Comparison of ENCODE assay signal across 1 cellular context in genomic region chr10:21749788-21750187, GRCh38.
TF ChIP-seq lines count a peak whose summit lies in the region.

No MANE protein-coding gene starts in this region.

TF ChIP-seq in HCT116, 20 proteins besides CTCF, POLR2A, EP300 and RAD21:
- no peak for TF ChIP-seq ZBTB33 (IDR thresholded peaks at IDR 0.05; ENCODE audit: extremely low read depth, insufficient replicate concordance, low read length)
- no peak for TF ChIP-seq ATF3 (IDR thresholded peaks at IDR 0.05)
- no peak for TF ChIP-seq POLR2AphosphoS5 (IDR thresholded peaks at IDR 0.05; ENCODE audit: low read depth, low read length)
- TF ChIP-seq CBX3 (IDR thresholded peaks at IDR 0.05; ENCODE audit: low read depth), result no peak
- no peak for TF ChIP-seq FOSL1 (IDR thresholded peaks at IDR 0.05; ENCODE audit: low read depth)
- no peak for TF ChIP-seq ZFX (IDR thresholded peaks at IDR 0.05)
- no peak for TF ChIP-seq REST (IDR thresholded peaks at IDR 0.05; ENCODE audit: low read depth)
- TF ChIP-seq SRF (IDR thresholded peaks at IDR 0.05; ENCODE audit: low read depth), result no peak
- no peak for TF ChIP-seq SP1 (IDR thresholded peaks at IDR 0.05; ENCODE audit: low read depth)
- TF ChIP-seq TCF7L2 (IDR thresholded peaks at IDR 0.05; ENCODE audit: borderline replicate concordance, extremely low read depth, insufficient read depth, insufficient read length), result no peak
- no peak for TF ChIP-seq CEBPB (IDR thresholded peaks at IDR 0.05; ENCODE audit: low read depth)
- no peak for TF ChIP-seq YY1 (IDR thresholded peaks at IDR 0.05; ENCODE audit: extremely low read depth, insufficient replicate concordance, low read depth, low read length)
- TF ChIP-seq ELF1 (IDR thresholded peaks at IDR 0.05; ENCODE audit: borderline replicate concordance, low read depth), result no peak
- TF ChIP-seq MAX (IDR thresholded peaks at IDR 0.05), result no peak
- TF ChIP-seq EGR1 (IDR thresholded peaks at IDR 0.05; ENCODE audit: low read depth), result no peak
- no peak for TF ChIP-seq EZH2 (IDR thresholded peaks at IDR 0.05)
- TF ChIP-seq EZH2phosphoT487 (IDR thresholded peaks at IDR 0.05; ENCODE audit: borderline replicate concordance), result no peak
- TF ChIP-seq ZNF274 (IDR thresholded peaks at IDR 0.05; ENCODE audit: low read depth, low read length), result no peak
- no peak for TF ChIP-seq JUND (IDR thresholded peaks at IDR 0.05)
TF ChIP-seq in HCT116: peak in this region for 0.
